Comparison of ENCODE assay signal across 8 cellular contexts in the genomic region with DNA sequence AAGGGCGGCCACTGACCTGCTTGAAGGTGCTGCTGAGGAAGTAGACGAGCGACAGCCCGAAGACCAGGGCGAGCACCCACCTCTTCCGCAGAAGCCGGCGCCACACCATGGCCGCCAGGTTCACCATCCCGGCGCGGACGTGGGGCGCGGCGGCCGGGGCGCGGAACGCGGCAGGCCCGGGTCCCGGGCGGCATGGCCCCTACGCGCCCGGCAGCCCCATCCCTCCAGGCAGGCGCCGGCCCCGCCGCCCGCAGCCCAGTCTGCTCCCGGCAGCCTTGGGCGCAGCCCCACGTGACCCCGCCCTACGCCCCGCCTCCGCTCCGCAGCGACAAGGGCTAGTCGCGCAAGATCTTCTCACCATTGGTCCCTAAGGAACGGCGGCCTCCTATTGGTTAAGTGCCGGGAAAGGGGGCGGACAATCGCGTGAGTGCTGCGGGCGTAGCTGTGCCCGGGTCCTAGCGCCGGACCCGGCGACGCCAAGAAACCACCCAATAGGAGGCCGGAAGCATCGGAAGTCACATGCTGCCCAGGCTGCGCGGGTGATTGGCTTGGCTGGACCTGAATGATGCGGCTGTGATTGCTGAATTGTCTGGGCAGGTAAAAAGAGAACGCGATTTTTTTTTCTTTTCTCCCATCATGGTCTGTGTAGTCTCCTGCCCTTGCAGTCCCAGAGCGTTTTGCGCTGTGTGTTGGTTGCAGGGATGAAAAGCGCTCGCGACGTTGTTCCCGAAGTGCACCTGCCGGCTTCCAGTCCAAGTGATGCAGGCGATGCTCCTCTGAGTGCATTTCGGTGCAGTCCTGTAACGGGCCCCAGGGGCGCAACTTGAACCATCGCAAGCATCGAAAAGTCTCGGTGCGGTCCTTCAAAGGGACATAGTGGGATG. TPM values are rescaled to one million over a fixed set of nuclear protein-coding genes. Genes with fewer than 3 reads are reported as not detected.
DNase-seq lines count a peak whose midpoint lies in the region; ATAC-seq and TF ChIP-seq lines count a peak whose summit lies in the region.

TSS of gene RNFT2 (plus strand) at position 542 of the 884 bp plus-strand sequence. CDS start 2,183 bp downstream, outside the sequence.
TSS of gene SPRING1 (minus strand) at position 296 of the 884 bp plus-strand sequence. CDS start at position 127, 169 bp downstream.

- H2AFZ ChIP-seq in OCI-LY1 (ENCODE audit: low read length): no peak within 1 kb of the TSS

- TF ChIP-seq CTCF in OCI-LY1 (IDR thresholded peaks at IDR 0.05; ENCODE audit: low read length): peak; percentile 43; the same call in 1 of the 2 replicates
- TF ChIP-seq CTCF in epithelial cell of esophagus (IDR thresholded peaks at IDR 0.05; ENCODE audit: insufficient read depth, low read depth, low read length, missing control alignments): peak; percentile 19

- H3K9ac ChIP-seq in HUES64 (ENCODE audit: low read depth, low read length): peak within 1 kb of the TSS; percentile 79
- peak within 1 kb of the TSS; percentile 97 for H3K9ac ChIP-seq in OCI-LY1 (ENCODE audit: low read length)

- H3K4me3 ChIP-seq in HUES64 (ENCODE audit: low read length): peak within 1 kb of the TSS; percentile 90
- peak within 1 kb of the TSS; percentile 98 for H3K4me3 ChIP-seq in OCI-LY1 (ENCODE audit: low read depth, low read length, poor library complexity, severe bottlenecking)
- H3K4me3 ChIP-seq in epithelial cell of esophagus (ENCODE audit: low read length): peak within 1 kb of the TSS; percentile 78
- peak within 1 kb of the TSS; percentile 82 for H3K4me3 ChIP-seq in mononuclear cell (ENCODE audit: low read length)

- H4K20me1 ChIP-seq in OCI-LY1 (ENCODE audit: insufficient read depth, low read length): no peaks in the 10 kb centered on the region

- H3K36me3 ChIP-seq in HUES64 (ENCODE audit: insufficient read depth, low read length) (peaks cover 35% of the 10 kb centered on the region), OCI-LY1 (ENCODE audit: insufficient read depth, low read length) (peaks cover 43% of the 10 kb centered on the region)

- H3K9me3 ChIP-seq in HUES64 (ENCODE audit: insufficient read depth, low read depth, low read length): no peaks in the 10 kb centered on the region
- H3K9me3 ChIP-seq in OCI-LY1 (ENCODE audit: low read length): no peaks in the 10 kb centered on the region
- H3K9me3 ChIP-seq in mononuclear cell (ENCODE audit: low read depth, low read length): no peaks in the 10 kb centered on the region

- DNase-seq in DMS 273 (lab: John Stamatoyannopoulos, UW; ENCODE audit: unreplicated experiment): peak; percentile 99
- peak; percentile 98 for DNase-seq in activated T-cell treated with anti-CD3 and anti-CD28 coated beads for 1 hour (ENCODE audit: low read depth)
- DNase-seq in epithelial cell of esophagus (ENCODE audit: low read depth): peak; percentile 100
- DNase-seq in stimulated activated CD8-positive, alpha-beta memory T cell treated with anti-CD3 and anti-CD28 coated beads, Interleukin-4, amount 100 ng/mL, for 1 hour (ENCODE audit: low read depth in 2 of 2, low spot score in 1 of 2): peak; percentile 96 to 98

- WGBS in HUES64: under 1% methylated on average over 80 of the region's 80 CpGs

- peak; percentile 97 for ATAC-seq in GM21447 (IDR thresholded peaks at IDR 0.05; ENCODE audit: unreplicated experiment)

- H3K9me2 ChIP-seq in OCI-LY1 (ENCODE audit: low read depth, low read length): no peaks in the 10 kb centered on the region

- H3F3A ChIP-seq in OCI-LY1 (ENCODE audit: insufficient read depth, low read length): 0 out of 2 replicates have a peak, but pooled peaks cover 2% of the 10 kb centered on the region

- H3K27ac ChIP-seq in HUES64 (ENCODE audit: low read depth, low read length) (peak within 1 kb of the TSS; percentile 48), OCI-LY1 (ENCODE audit: low read depth, low read length, poor library complexity, severe bottlenecking) (peak within 1 kb of the TSS; percentile 76)

- H3K79me2 ChIP-seq in OCI-LY1 (ENCODE audit: insufficient read depth, low read length): peaks cover 44% of the 10 kb centered on the region

- peaks cover 13% of the 10 kb centered on the region; the same call in 1 of the 2 replicates for H3K4me1 ChIP-seq in HUES64 (ENCODE audit: insufficient read depth, low read length)
- peaks cover 57% of the 10 kb centered on the region for H3K4me1 ChIP-seq in OCI-LY1 (ENCODE audit: insufficient read depth, low read length, severe bottlenecking)
- peaks cover 24% of the 10 kb centered on the region for H3K4me1 ChIP-seq in mononuclear cell (ENCODE audit: insufficient read depth, low read length)

- no peaks in the 10 kb centered on the region for H3K27me3 ChIP-seq in HUES64 (ENCODE audit: insufficient read depth, low read length)
- H3K27me3 ChIP-seq in OCI-LY1 (ENCODE audit: insufficient read depth, low read length): no peaks in the 10 kb centered on the region
- no peaks in the 10 kb centered on the region for H3K27me3 ChIP-seq in mononuclear cell (ENCODE audit: insufficient read depth, low read length)

- peak within 1 kb of the TSS; percentile 93 for H3K4me2 ChIP-seq in OCI-LY1 (ENCODE audit: low read length)

RNA-seq across cellular contexts. Expression of gene RNFT2, which starts in this region (rescaled TPM):
- polyA plus RNA-seq in HUES64 (2013, experiment 1 of 2): 9.8 TPM
- 13.2 TPM for polyA plus RNA-seq in HUES64 (2013, experiment 2 of 2)
- total RNA-seq in mononuclear cell: 3.4 TPM

RNA-seq across cellular contexts. Expression of gene SPRING1, which starts in this region (rescaled TPM):
- polyA plus RNA-seq in HUES64 (2013, experiment 1 of 2): 21.2 TPM
- polyA plus RNA-seq in HUES64 (2013, experiment 2 of 2): 19.1 TPM
- 9.1 TPM for total RNA-seq in mononuclear cell

Comparison
In these comparisons a context has a peak if more than half of its experiments do, and no peak if none do; other contexts are left out.
1. Peak in every context shown above with its lines: DNase-seq, ATAC-seq, H3K4me3 ChIP-seq and H3K27ac ChIP-seq.